Comparison of ENCODE assay signal across 18 cellular contexts in genomic region chr12:103952497-103952896, GRCh38. TPM values are rescaled to one million over a fixed set of nuclear protein-coding genes. Genes with fewer than 3 reads are reported as not detected.
DNase-seq lines count a peak whose midpoint lies in the region; ATAC-seq and TF ChIP-seq lines count a peak whose summit lies in the region.
"Had no signal": no experiment of that assay in that cellular context is flagged by ENCODE, and none has a peak within 500 bp of the region (broad histone marks: within the 10 kb centered on the region; RNA-seq: fewer than 3 reads in every experiment).

No MANE protein-coding gene starts in this region.

- H3K9me2 ChIP-seq in hepatocyte (replicated peaks; ENCODE audit: insufficient read depth), result no peaks in the 10 kb centered on the region

- H3K4me1 ChIP-seq in hepatocyte (ENCODE audit: insufficient read depth), result peaks cover 11% of the 10 kb centered on the region

- peaks cover 2% of the 10 kb centered on the region for H3K36me3 ChIP-seq in hepatocyte (replicated peaks; ENCODE audit: insufficient read depth, low read depth)

- peak overlapping the region; percentile 71 to 77 for H3K4me3 Mint-ChIP-seq in activated T-cell treated with anti-CD3 and anti-CD28 coated beads, Interleukin-2, amount 50 U/mL, for 72 hours
- no peak overlapping the region for H3K4me3 Mint-ChIP-seq in T-cell
- peak overlapping the region; percentile 18 for H3K4me3 Mint-ChIP-seq in activated naive CD8-positive, alpha-beta T cell treated with anti-CD3 and anti-CD28 coated beads, Interleukin-2, amount 10 ng/mL, durations not matched to agents 7 days and 5 days

- no peaks in the 10 kb centered on the region for H3K9me3 Mint-ChIP-seq in activated T-cell treated with anti-CD3 and anti-CD28 coated beads, Interleukin-2, amount 50 U/mL, for 72 hours
- H3K9me3 Mint-ChIP-seq in T-cell, result no peaks in the 10 kb centered on the region
- H3K9me3 Mint-ChIP-seq in activated naive CD8-positive, alpha-beta T cell treated with anti-CD3 and anti-CD28 coated beads, Interleukin-2, amount 10 ng/mL, durations not matched to agents 7 days and 5 days, result no peaks in the 10 kb centered on the region

- no peak overlapping the region for H2AFZ ChIP-seq in hepatocyte

- CTCF ChIA-PET in T-cell (lab: Charles Lee), result interaction anchor here in 1 of 2 donors (1.8 kb wide), 1 partner anchor 14 kb away, joined by 5 read pairs; no protein-coding TSS in a partner anchor

- no peaks in the 10 kb centered on the region for H3K27me3 Mint-ChIP-seq in activated T-cell treated with anti-CD3 and anti-CD28 coated beads, Interleukin-2, amount 50 U/mL, for 72 hours (ENCODE audit: low read depth)
- no peaks in the 10 kb centered on the region for H3K27me3 Mint-ChIP-seq in T-cell
- H3K27me3 Mint-ChIP-seq in activated naive CD8-positive, alpha-beta T cell treated with anti-CD3 and anti-CD28 coated beads, Interleukin-2, amount 10 ng/mL, durations not matched to agents 7 days and 5 days, result no peaks in the 10 kb centered on the region

- no peaks in the 10 kb centered on the region for H4K20me1 ChIP-seq in hepatocyte (ENCODE audit: insufficient read depth, poor library complexity, severe bottlenecking)

- H3K4me3 ChIP-seq in hepatocyte, result no peak overlapping the region
- H3K4me3 ChIP-seq: BLaER1 treated with 17β-estradiol and CSF1 and Interleukin-3, amounts not matched to agents 10 nM and 100 nM had no signal

- H3K27ac Mint-ChIP-seq in activated T-cell treated with anti-CD3 and anti-CD28 coated beads, Interleukin-2, amount 50 U/mL, for 72 hours, result peak overlapping the region; percentile 91
- peak overlapping the region; percentile 57 to 61 for H3K27ac Mint-ChIP-seq in T-cell
- H3K27ac Mint-ChIP-seq in activated naive CD8-positive, alpha-beta T cell treated with anti-CD3 and anti-CD28 coated beads, Interleukin-2, amount 10 ng/mL, durations not matched to agents 7 days and 5 days, result peak overlapping the region; percentile 78

- peak; percentile 57 to 71 for ATAC-seq in activated T-cell treated with anti-CD3 and anti-CD28 coated beads, Interleukin-2, amount 50 U/mL, for 72 hours (replicated peaks in 1 of 2)
- no peak for ATAC-seq in T-cell (replicated peaks in 1 of 4)
- ATAC-seq in activated naive CD8-positive, alpha-beta T cell treated with anti-CD3 and anti-CD28 coated beads, Interleukin-2, amount 10 ng/mL, durations not matched to agents 7 days and 5 days (ENCODE audit: low read depth), result no peak
- peak; percentile 42 for ATAC-seq in stimulated activated naive CD8-positive, alpha-beta T cell treated with anti-CD3 and anti-CD28 coated beads, Interleukin-15, Interleukin-2, amounts not matched to agents 100 U/mL and 50 U/mL, for 24 hours

- H3K27ac ChIP-seq in hepatocyte, result no peak overlapping the region
- H3K27ac ChIP-seq: BLaER1 treated with 17β-estradiol and CSF1 and Interleukin-3, amounts not matched to agents 10 nM and 100 nM had no signal

- DNase-seq in activated T-cell treated with anti-CD3 and anti-CD28 coated beads, Interleukin-2, amount 50 U/mL, for 72 hours, result peak in 1 of 2 donors; percentile 29
- no peak for DNase-seq in activated T-cell treated with anti-CD3 and anti-CD28 coated beads, Interleukin-2, amount 50 U/mL, for 1 hour
- DNase-seq in T-cell, result no peak
- DNase-seq in activated naive CD8-positive, alpha-beta T cell treated with anti-CD3 and anti-CD28 coated beads, Interleukin-2, amount 10 ng/mL, durations not matched to agents 7 days and 5 days, result no peak
- no peak for DNase-seq in stimulated activated naive CD8-positive, alpha-beta T cell treated with anti-CD3 and anti-CD28 coated beads, Interleukin-15, Interleukin-2, amounts not matched to agents 100 U/mL and 50 U/mL, for 24 hours
- no peak for DNase-seq in hepatocyte (ENCODE audit: low spot score)
- no peak for DNase-seq in H4 (ENCODE audit: low spot score)
- no peak for DNase-seq in NCI-H1048 (lab: John Stamatoyannopoulos, UW)
- DNase-seq: amygdala; caudate nucleus; DMS153; GF-D8; IMR-90; MM.1S; NCI-H1694; NCI-H774; stimulated activated CD4-positive, alpha-beta T cell treated with anti-CD3 and anti-CD28 coated beads, Interleukin-4, amount 100 ng/mL, for 1 hour had no signal

- no peaks in the 10 kb centered on the region for H3K9me3 ChIP-seq in hepatocyte (ENCODE audit: low read depth)
- H3K9me3 ChIP-seq: BLaER1 treated with 17β-estradiol and CSF1 and Interleukin-3, amounts not matched to agents 10 nM and 100 nM had no signal

- H3K36me3 Mint-ChIP-seq in activated T-cell treated with anti-CD3 and anti-CD28 coated beads, Interleukin-2, amount 50 U/mL, for 72 hours (ENCODE audit: insufficient read depth in 2 of 2), result peaks cover 12 to 32% of the 10 kb centered on the region in 2 donors
- H3K36me3 Mint-ChIP-seq in T-cell, result peaks cover 33% of the 10 kb centered on the region
- H3K36me3 Mint-ChIP-seq in activated naive CD8-positive, alpha-beta T cell treated with anti-CD3 and anti-CD28 coated beads, Interleukin-2, amount 10 ng/mL, durations not matched to agents 7 days and 5 days, result peaks cover 29% of the 10 kb centered on the region

- peaks cover 75% of the 10 kb centered on the region for H3K4me1 Mint-ChIP-seq in activated T-cell treated with anti-CD3 and anti-CD28 coated beads, Interleukin-2, amount 50 U/mL, for 72 hours (ENCODE audit: low read depth)
- H3K4me1 Mint-ChIP-seq in T-cell, result peaks cover 45 to 51% (median 45%) of the 10 kb centered on the region in 3 donors
- H3K4me1 Mint-ChIP-seq in activated naive CD8-positive, alpha-beta T cell treated with anti-CD3 and anti-CD28 coated beads, Interleukin-2, amount 10 ng/mL, durations not matched to agents 7 days and 5 days, result peaks cover 41% of the 10 kb centered on the region

- H3K27me3 ChIP-seq in hepatocyte, result no peaks in the 10 kb centered on the region
- H3K27me3 ChIP-seq: BLaER1 treated with 17β-estradiol and CSF1 and Interleukin-3, amounts not matched to agents 10 nM and 100 nM had no signal

- no peak for TF ChIP-seq CTCF in hepatocyte (IDR thresholded peaks at IDR 0.05; ENCODE audit: poor library complexity)

- 3% methylated on average over 1 of the region's 1 CpG for WGBS in hepatocyte (ENCODE audit: low lambda C conversion rate, missing lambda C conversion rate)

- H3K4me2 ChIP-seq in hepatocyte, result no peak overlapping the region
- H3K4me2 ChIP-seq: BLaER1 treated with 17β-estradiol and CSF1 and Interleukin-3, amounts not matched to agents 10 nM and 100 nM had no signal

- POLR2A ChIA-PET in T-cell (lab: Charles Lee), result interaction anchor here in 1 of 2 donors (0.5 kb wide), 1 partner anchor 14 kb away, joined by 4 read pairs; no protein-coding TSS in a partner anchor
- POLR2A ChIA-PET in activated naive CD8-positive, alpha-beta T cell treated with anti-CD3 and anti-CD28 coated beads, Interleukin-2, amount 10 ng/mL, durations not matched to agents 7 days and 5 days (lab: Charles Lee), result interaction anchor here (1.1 to 5.9 kb wide), 3 partner anchors 13 to 23 kb away, joined by 3 to 104 read pairs (median 7); partner anchors contain the start of genes HSP90B1 and TDG

- peaks cover 38% of the 10 kb centered on the region for H3K79me2 ChIP-seq in hepatocyte

RNA-seq across cellular contexts. Expression of gene TDG, which starts 13.2 kb away (rescaled TPM):
- 10 to 100 TPM; 24.9 to 28.8 TPM for total RNA-seq in activated T-cell treated with anti-CD3 and anti-CD28 coated beads, Interleukin-2, amount 50 U/mL, for 72 hours
- total RNA-seq in T-cell (10 to 100 TPM; 25.0 to 32.4 (median 30.0) TPM), hepatocyte (47.9 and 50.1 TPM in 2 replicates)
- 10 to 100 TPM; 32.5 to 37.6 TPM for total RNA-seq in activated naive CD8-positive, alpha-beta T cell treated with anti-CD3 and anti-CD28 coated beads, Interleukin-2, amount 10 ng/mL, durations not matched to agents 7 days and 5 days
- 27.9 and 36.4 TPM in 2 replicates for polyA plus RNA-seq in hepatocyte
- total RNA-seq in H4 (2014; rRNA removed; shearing (Covaris generic)), result 34.2 and 39.0 TPM in 2 replicates

RNA-seq across cellular contexts. Expression of gene HSP90B1, which starts 22.3 kb away (rescaled TPM):
- 100 to 1,000 TPM; 416 to 532 TPM for total RNA-seq in activated T-cell treated with anti-CD3 and anti-CD28 coated beads, Interleukin-2, amount 50 U/mL, for 72 hours
- 100 to 1,000 TPM; 240 to 310 (median 290) TPM for total RNA-seq in T-cell
- total RNA-seq in activated naive CD8-positive, alpha-beta T cell treated with anti-CD3 and anti-CD28 coated beads, Interleukin-2, amount 10 ng/mL, durations not matched to agents 7 days and 5 days, result 100 to 1,000 TPM; 279 to 304 TPM
- total RNA-seq in hepatocyte, result 1,226 and 1,309 TPM in 2 replicates
- 1,289 and 1,449 TPM in 2 replicates for polyA plus RNA-seq in hepatocyte
- total RNA-seq in H4 (2014; rRNA removed; shearing (Covaris generic)), result 507 and 561 TPM in 2 replicates

Comparison
In these comparisons a context has a peak if more than half of its experiments do, and no peak if none do; other contexts are left out.
1. ATAC-seq: peak in activated T-cell treated with anti-CD3 and anti-CD28 coated beads, Interleukin-2, amount 50 U/mL, for 72 hours (2 of 2) and stimulated activated naive CD8-positive, alpha-beta T cell treated with anti-CD3 and anti-CD28 coated beads, Interleukin-15, Interleukin-2, amounts not matched to agents 100 U/mL and 50 U/mL, for 24 hours (single experiment); none in T-cell (0 of 4) and activated naive CD8-positive, alpha-beta T cell treated with anti-CD3 and anti-CD28 coated beads, Interleukin-2, amount 10 ng/mL, durations not matched to agents 7 days and 5 days (single experiment).
2. H3K4me3 Mint-ChIP-seq: peak in activated T-cell treated with anti-CD3 and anti-CD28 coated beads, Interleukin-2, amount 50 U/mL, for 72 hours (2 of 2) and activated naive CD8-positive, alpha-beta T cell treated with anti-CD3 and anti-CD28 coated beads, Interleukin-2, amount 10 ng/mL, durations not matched to agents 7 days and 5 days (single experiment); none in T-cell (0 of 3).
3. Peak in every context shown above with its lines, with median percentiles within 50 percentile points of each other: H3K27ac Mint-ChIP-seq.